ENCODE assay signal across 19 cellular contexts in genomic region chr13:33855371-33855895, GRCh38. TPM values are rescaled to one million over a fixed set of nuclear protein-coding genes. Genes with fewer than 3 reads are reported as not detected.
DNase-seq lines count a peak whose midpoint lies in the region; ATAC-seq, FAIRE-seq and TF ChIP-seq lines count a peak whose summit lies in the region.
"Had no signal": no experiment of that assay in that cellular context is flagged by ENCODE, and none has a peak within 500 bp of the region (broad histone marks: within the 10 kb centered on the region; RNA-seq: fewer than 3 reads in every experiment).

No MANE protein-coding gene starts in this region.

- no peak overlapping the region for H3K9ac ChIP-seq in GM12878 (ENCODE audit: control insufficient read depth, insufficient read depth, low read length)
- H3K9ac ChIP-seq: BLaER1 had no signal

- no peaks in the 10 kb centered on the region for H3K4me1 Mint-ChIP-seq in activated CD8-positive, alpha-beta T cell treated with anti-CD3 and anti-CD28 coated beads for 36 hours (ENCODE audit: low read depth)
- H3K4me1 Mint-ChIP-seq: CD8-positive, alpha-beta memory T cell; GM23338 had no signal

- TF ChIP-seq CTCF in GM12878 (IDR thresholded peaks at IDR 0.05 in 2 of 3, conservative IDR thresholded peaks at IDR 0.05 in 1 of 3; ENCODE audit: control insufficient read depth in 2 of 3, extremely low read depth in 1 of 3, insufficient read depth in 1 of 3, low read depth in 3 of 3, low read length in 3 of 3): no peak
- no peak for TF ChIP-seq CTCF in activated CD8-positive, alpha-beta T cell treated with anti-CD3 and anti-CD28 coated beads for 36 hours (IDR thresholded peaks at IDR 0.05)

- no peaks in the 10 kb centered on the region; the same call in 2 of the 3 replicates for H3K9me3 ChIP-seq in GM12878 (replicated peaks; ENCODE audit: control insufficient read depth, insufficient read depth, low read length)
- H3K9me3 ChIP-seq: Caco-2 had no signal

- no peak overlapping the region for H3K4me3 ChIP-seq in GM12878
- H3K4me3 ChIP-seq: BLaER1, GM23338 had no signal

- H3K36me3 Mint-ChIP-seq in activated CD8-positive, alpha-beta T cell treated with anti-CD3 and anti-CD28 coated beads for 36 hours (ENCODE audit: low read depth): peaks cover 16% of the 10 kb centered on the region

- H3K4me2 ChIP-seq in GM12878 (ENCODE audit: control insufficient read depth, insufficient read depth): peak overlapping the region; percentile 17
- H3K4me2 ChIP-seq: BLaER1, GM23338 had no signal

- no peaks in the 10 kb centered on the region for H3K79me2 ChIP-seq in GM12878 (ENCODE audit: control insufficient read depth, insufficient read depth, low read length)

- no peaks in the 10 kb centered on the region for H3K4me1 ChIP-seq in GM12878 (ENCODE audit: control insufficient read depth, insufficient read depth, low read length)
- H3K4me1 ChIP-seq: BLaER1, Caco-2 had no signal

- RAD21 ChIA-PET in GM12878 (lab: Charles Lee; ENCODE audit: unreplicated experiment): no interaction called here

- H3K27me3 Mint-ChIP-seq in activated CD8-positive, alpha-beta T cell treated with anti-CD3 and anti-CD28 coated beads for 36 hours: no peaks in the 10 kb centered on the region
- H3K27me3 Mint-ChIP-seq: CD8-positive, alpha-beta memory T cell had no signal

- POLR2A ChIA-PET in GM12878 (lab: Charles Lee): no interaction called here
- POLR2A ChIA-PET in activated CD8-positive, alpha-beta T cell treated with anti-CD3 and anti-CD28 coated beads for 36 hours (lab: Charles Lee): interaction anchor here (0.9 to 1.2 kb wide), 2 partner anchors 9 to 12 kb away, joined by 4 read pairs; no protein-coding TSS in a partner anchor

- no peaks in the 10 kb centered on the region for H3K27me3 ChIP-seq in GM12878 (replicated peaks in 1 of 2; ENCODE audit: control insufficient read depth in 2 of 2, insufficient read depth in 2 of 2, low read length in 1 of 2)
- H3K27me3 ChIP-seq: BLaER1 had no signal

- H3K27ac Mint-ChIP-seq in activated CD8-positive, alpha-beta T cell treated with anti-CD3 and anti-CD28 coated beads for 36 hours: no peak overlapping the region
- H3K27ac Mint-ChIP-seq: CD8-positive, alpha-beta memory T cell; GM23338 had no signal

- H4K20me1 ChIP-seq in GM12878 (ENCODE audit: control insufficient read depth, insufficient read depth): no peaks in the 10 kb centered on the region
- H4K20me1 ChIP-seq: BLaER1 had no signal

- intact Hi-C loops in GM12878 (cut with micrococcal nuclease; ENCODE audit: unreplicated experiment): no loop called here
- intact Hi-C loops in activated CD8-positive, alpha-beta T cell treated with anti-CD3 and anti-CD28 coated beads for 36 hours (cut with micrococcal nuclease): no loop called here

- no peak for FAIRE-seq in GM12878 (lab: Jason Lieb, UNC)
- FAIRE-seq: GM12892, GM19239 had no signal

- DNase-seq in NCI-H82 (lab: John Stamatoyannopoulos, UW) (peak; percentile 31), NCI-H82 treated with DMSO at 0.1 percent for 48 hours (lab: John Stamatoyannopoulos, UW; ENCODE audit: unreplicated experiment) (no peak), NCI-H526 (lab: John Stamatoyannopoulos, UW) (peak; percentile 37 to 42), GM12878 (ENCODE audit: low read depth, low spot score) (no peak), NCI-H1930 (lab: John Stamatoyannopoulos, UW) (no peak)
- no peak for DNase-seq in activated CD8-positive, alpha-beta T cell treated with anti-CD3 and anti-CD28 coated beads for 36 hours
- DNase-seq: AML-193; Caco-2; CD8-positive, alpha-beta memory T cell; DMS53; H7; IMR-90 had no signal

- WGBS in GM12878 (ENCODE audit: insufficient coverage, insufficient replicate concordance, low lambda C conversion rate, missing lambda C conversion rate): 19% methylated on average over 3 of the region's 3 CpGs

- CTCF ChIA-PET in GM12878 (lab: Yijun Ruan, JAX): interaction anchor here (0.6 to 1.0 kb wide), 2 partner anchors 54 to 1963 kb away, joined by 3 read pairs; no protein-coding TSS in a partner anchor
- CTCF ChIA-PET in activated CD8-positive, alpha-beta T cell treated with anti-CD3 and anti-CD28 coated beads for 36 hours (lab: Charles Lee): interaction anchor here (1.4 kb wide), 1 partner anchor 13 kb away, joined by 4 read pairs; no protein-coding TSS in a partner anchor

- SMC1A ChIA-PET in GM12878 (lab: Charles Lee; ENCODE audit: uncharacterized antibody, unreplicated experiment): interaction anchor here (1.4 kb wide), 1 partner anchor 14 kb away, joined by 4 read pairs; no protein-coding TSS in a partner anchor

- no peak for TF ChIP-seq EP300 in GM12878 (IDR thresholded peaks at IDR 0.05; ENCODE audit: borderline replicate concordance in 1 of 2, control insufficient read depth in 1 of 2, low read depth in 2 of 2, low read length in 2 of 2)

- H3K27ac ChIP-seq in GM12878 (ENCODE audit: control insufficient read depth, insufficient read depth): no peak overlapping the region
- H3K27ac ChIP-seq: 22Rv1, BLaER1 had no signal

- in situ Hi-C loops in GM12878 (cut with MboI): no loop called here

- ATAC-seq in GM12878: no peak
- no peak for ATAC-seq in activated CD8-positive, alpha-beta T cell treated with anti-CD3 and anti-CD28 coated beads for 36 hours
- ATAC-seq in GM19397 (IDR thresholded peaks at IDR 0.05; ENCODE audit: unreplicated experiment): no peak
- no peak for ATAC-seq in GM21825 (IDR thresholded peaks at IDR 0.05; ENCODE audit: unreplicated experiment)
- ATAC-seq: GM23338 had no signal

- no peak overlapping the region for H2AFZ ChIP-seq in GM12878 (ENCODE audit: control insufficient read depth, low read depth, low read length)
- H2AFZ ChIP-seq: GM23338 had no signal

- BruUV-seq in GM12878 (replicated peaks; lab: Mats Ljungman, UMichigan): no TSS peak

- H3K9me3 Mint-ChIP-seq in activated CD8-positive, alpha-beta T cell treated with anti-CD3 and anti-CD28 coated beads for 36 hours: no peaks in the 10 kb centered on the region
- H3K9me3 Mint-ChIP-seq: CD8-positive, alpha-beta memory T cell; GM23338 had no signal

- no peak for TF ChIP-seq RAD21 in GM12878 (IDR thresholded peaks at IDR 0.05; ENCODE audit: insufficient read depth, low read depth, low read length)

- H3K4me3 Mint-ChIP-seq in activated CD8-positive, alpha-beta T cell treated with anti-CD3 and anti-CD28 coated beads for 36 hours: no peak overlapping the region
- H3K4me3 Mint-ChIP-seq: CD8-positive, alpha-beta memory T cell; GM23338 had no signal

- no peak for TF ChIP-seq POLR2A in GM12878 (IDR thresholded peaks at IDR 0.05; ENCODE audit: low read depth, low read length)

- H3K36me3 ChIP-seq in GM12878 (ENCODE audit: control insufficient read depth in 2 of 2, insufficient read depth in 2 of 2, low read length in 1 of 2): no peaks in the 10 kb centered on the region; a peak in 1 of 4 replicates

TF ChIP-seq in GM12878, 131 proteins besides CTCF, POLR2A, EP300 and RAD21:
- TF ChIP-seq ZNF622 (IDR thresholded peaks at IDR 0.05) (no peak), RB1 (IDR thresholded peaks at IDR 0.05; ENCODE audit: borderline replicate concordance) (no peak), LARP7 (IDR thresholded peaks at IDR 0.05) (no peak), IKZF1 (conservative IDR thresholded peaks at IDR 0.05) (no peak), BACH1 (IDR thresholded peaks at IDR 0.05; ENCODE audit: borderline replicate concordance) (no peak), SREBF1 (IDR thresholded peaks at IDR 0.05; ENCODE audit: low read length) (no peak), IRF5 (IDR thresholded peaks at IDR 0.05; ENCODE audit: borderline replicate concordance) (no peak), NRF1 (conservative IDR thresholded peaks at IDR 0.05; ENCODE audit: low read depth, low read length) (no peak)

RNA-seq across cellular contexts. Expression of gene RFC3, which starts 37.5 kb away (rescaled TPM):
- 176 and 178 TPM in 2 replicates for total RNA-seq in GM12878 (2013; cell fraction: nucleolus; rRNA removed)
- total RNA-seq in GM12878 (2014; rRNA removed) (57.6 and 63.9 TPM in 2 replicates), GM12878 (2014; rRNA removed; fragmentation: Illumina TruSeq; extraction: Trizol) (69.7 and 73.7 TPM in 2 replicates), GM12878 (2021) (58.8 and 62.6 TPM in 2 replicates)
- polyA plus RNA-seq in GM12878 (2011; ENCODE audit: low read depth): 17.8 TPM
- polyA plus RNA-seq in GM12878 (2011; rRNA removed) (69.9 and 97.1 TPM in 2 replicates), GM12878 (2014; fragmentation: Illumina TruSeq; extraction: Trizol) (89.5 and 108 TPM in 2 replicates), GM12878 (2014; fragmentation: Nextera tagmentation; extraction: Ambion mirVana) (10 to 100 TPM; 88.9 to 95.9 TPM), GM12878 (2014; rRNA removed) (51.3 and 59.1 TPM in 2 replicates), GM12878 (2016; fragmentation: Nextera tagmentation; extraction: Ambion mirVana) (10 to 100 TPM; 95.7 to 98.9 TPM)
- 30.3 and 34.6 TPM in 2 replicates for polyA plus RNA-seq in GM12878 (2011; cell fraction: cytosol; rRNA removed)
- 51.6 and 62.2 TPM in 2 replicates for polyA plus RNA-seq in GM12878 (2011; cell fraction: nucleus; rRNA removed)
- 22.6 and 27.4 TPM in 2 replicates for polyA plus RNA-seq in GM12878 (2012)
- 40.8 and 56.7 TPM in 2 replicates for polyA minus RNA-seq in GM12878 (2011; rRNA and poly(A)+ RNA removed)
- 15.4 and 19.1 TPM in 2 replicates for polyA minus RNA-seq in GM12878 (2011; cell fraction: cytosol; rRNA and poly(A)+ RNA removed)
- 111 and 156 TPM in 2 replicates for polyA minus RNA-seq in GM12878 (2011; cell fraction: nucleus; rRNA and poly(A)+ RNA removed)
- 10 to 100 TPM; 60.0 to 63.0 TPM for total RNA-seq in activated CD8-positive, alpha-beta T cell treated with anti-CD3 and anti-CD28 coated beads for 36 hours

Comparison
In these comparisons a context has a peak if more than half of its experiments do, and no peak if none do; other contexts are left out.
1. DNase-seq: peak in NCI-H82 (single experiment) and NCI-H526 (2 of 2); none in NCI-H82 treated with DMSO at 0.1 percent for 48 hours (single experiment), GM12878 (single experiment), NCI-H1930 (0 of 2) and activated CD8-positive, alpha-beta T cell treated with anti-CD3 and anti-CD28 coated beads for 36 hours (single experiment).